9 cellular contexts compared by ENCODE assay signal in genomic region chr3:22922317-22922716, GRCh38.
A peak's percentile ranks its signal among the peaks of the same experiment; 100 is the strongest.
DNase-seq lines count a peak whose midpoint lies in the region; ATAC-seq and TF ChIP-seq lines count a peak whose summit lies in the region.
"Had no signal": no experiment of that assay in that cellular context is flagged by ENCODE, and none has a peak within 500 bp of the region (broad histone marks: within the 10 kb centered on the region; RNA-seq: fewer than 3 reads in every experiment).

No MANE protein-coding gene starts in this region.

- intact Hi-C loops in right lobe of liver (cut with DNase I): no loop called here

- H3K9me3 ChIP-seq in right lobe of liver: no peaks in the 10 kb centered on the region

- no peaks in the 10 kb centered on the region for H3K4me1 ChIP-seq in right lobe of liver

- WGBS in right lobe of liver (ENCODE audit: insufficient coverage, low coverage, low lambda C conversion rate, missing lambda C conversion rate): 12% methylated on average over 3 of the region's 3 CpGs

- no peaks in the 10 kb centered on the region for H3K36me3 ChIP-seq in right lobe of liver

- TF ChIP-seq CTCF in GM10266 (IDR thresholded peaks at IDR 0.05; ENCODE audit: control insufficient read depth, insufficient read depth, low read depth, missing control alignments) (peak; percentile 21), right lobe of liver (IDR thresholded peaks at IDR 0.05) (peak in 3 of 4 donors; percentile 16 to 40 (median 23))

- ATAC-seq in right lobe of liver (no peak), GM19328 (IDR thresholded peaks at IDR 0.05; ENCODE audit: unreplicated experiment) (no peak)

- H3K27me3 ChIP-seq in right lobe of liver: no peaks in the 10 kb centered on the region

- TF ChIP-seq POLR2A in right lobe of liver (IDR thresholded peaks at IDR 0.05): no peak

- no peak overlapping the region for H3K27ac ChIP-seq in right lobe of liver

- H3K4me3 ChIP-seq in right lobe of liver: no peak overlapping the region

- DNase-seq in GM10266 (ENCODE audit: extremely low spot score): peak; percentile 12
- DNase-seq in H4 (ENCODE audit: low spot score): peak; percentile 6
- DNase-seq in RPMI7951 (ENCODE audit: low read depth): peak; percentile 28
- no peak for DNase-seq in right lobe of liver
- no peak for DNase-seq in central memory CD4-positive, alpha-beta T cell
- DNase-seq in C1 segment of cervical spinal cord (lab: John Stamatoyannopoulos, UW): no peak
- DNase-seq in NCI-H1436 (lab: John Stamatoyannopoulos, UW): no peak
- DNase-seq: activated B cell treated with CpG ODN at 0.5 μM for 24 hours had no signal

Comparison
In these comparisons a context has a peak if more than half of its experiments do, and no peak if none do; other contexts are left out.
1. DNase-seq: peak in GM10266 (single experiment), H4 (single experiment) and RPMI7951 (single experiment); none in right lobe of liver (0 of 3), central memory CD4-positive, alpha-beta T cell (single experiment), C1 segment of cervical spinal cord (0 of 14) and NCI-H1436 (single experiment).